Comparison of ENCODE assay signal across 8 cellular contexts in the genomic region with DNA sequence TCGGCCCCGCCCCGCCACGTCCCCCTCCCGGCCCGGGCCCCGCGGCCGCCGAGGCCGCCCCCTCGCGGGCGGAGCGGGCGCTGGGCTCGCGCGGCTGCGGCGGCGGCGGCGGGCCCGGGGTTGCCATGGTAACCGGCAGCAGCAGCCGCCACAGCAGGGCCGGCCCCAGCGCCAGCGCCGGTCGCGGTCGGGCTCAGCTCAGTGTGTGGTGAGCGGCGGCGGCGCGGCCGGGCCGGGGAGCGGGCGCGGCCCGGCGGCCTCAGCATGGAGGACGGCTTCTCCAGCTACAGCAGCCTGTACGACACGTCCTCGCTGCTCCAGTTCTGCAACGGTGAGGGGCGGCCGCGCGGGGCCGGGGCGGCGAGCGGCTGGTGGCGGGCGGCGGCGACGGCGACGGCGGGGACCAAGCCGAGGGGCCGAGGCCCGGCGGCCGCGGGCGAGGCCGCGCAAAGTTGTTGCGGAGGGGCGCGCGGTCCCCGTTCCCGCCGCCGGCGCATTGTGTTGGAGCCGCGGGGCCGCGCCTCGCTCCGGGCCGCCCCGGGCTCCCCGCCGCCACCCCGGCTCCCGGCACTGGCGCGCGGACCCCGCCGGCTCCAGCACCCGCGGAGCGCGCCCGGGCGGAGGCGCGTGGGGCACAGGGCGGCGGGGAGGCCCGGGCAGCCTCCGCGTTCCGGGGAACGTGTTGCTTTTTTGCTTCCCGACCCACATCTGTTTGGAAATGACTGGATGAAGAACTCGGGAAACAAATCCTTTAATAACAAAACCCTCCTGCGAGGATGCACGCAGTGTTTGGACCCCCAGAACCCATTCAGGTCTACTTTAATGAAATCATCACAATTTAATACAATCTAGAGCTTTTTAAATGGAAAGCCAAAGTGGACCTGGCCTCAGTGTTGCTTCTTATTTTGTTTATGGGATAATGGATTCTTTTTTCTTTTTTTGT. TPM values are rescaled to one million over a fixed set of nuclear protein-coding genes. Genes with fewer than 3 reads are reported as not detected.
DNase-seq lines count a peak whose midpoint lies in the region; ATAC-seq and TF ChIP-seq lines count a peak whose summit lies in the region.

A gene with protein sequence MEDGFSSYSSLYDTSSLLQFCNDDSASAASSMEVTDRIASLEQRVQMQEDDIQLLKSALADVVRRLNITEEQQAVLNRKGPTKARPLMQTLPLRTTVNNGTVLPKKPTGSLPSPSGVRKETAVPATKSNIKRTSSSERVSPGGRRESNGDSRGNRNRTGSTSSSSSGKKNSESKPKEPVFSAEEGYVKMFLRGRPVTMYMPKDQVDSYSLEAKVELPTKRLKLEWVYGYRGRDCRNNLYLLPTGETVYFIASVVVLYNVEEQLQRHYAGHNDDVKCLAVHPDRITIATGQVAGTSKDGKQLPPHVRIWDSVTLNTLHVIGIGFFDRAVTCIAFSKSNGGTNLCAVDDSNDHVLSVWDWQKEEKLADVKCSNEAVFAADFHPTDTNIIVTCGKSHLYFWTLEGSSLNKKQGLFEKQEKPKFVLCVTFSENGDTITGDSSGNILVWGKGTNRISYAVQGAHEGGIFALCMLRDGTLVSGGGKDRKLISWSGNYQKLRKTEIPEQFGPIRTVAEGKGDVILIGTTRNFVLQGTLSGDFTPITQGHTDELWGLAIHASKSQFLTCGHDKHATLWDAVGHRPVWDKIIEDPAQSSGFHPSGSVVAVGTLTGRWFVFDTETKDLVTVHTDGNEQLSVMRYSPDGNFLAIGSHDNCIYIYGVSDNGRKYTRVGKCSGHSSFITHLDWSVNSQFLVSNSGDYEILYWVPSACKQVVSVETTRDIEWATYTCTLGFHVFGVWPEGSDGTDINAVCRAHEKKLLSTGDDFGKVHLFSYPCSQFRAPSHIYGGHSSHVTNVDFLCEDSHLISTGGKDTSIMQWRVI (plus strand): TSS at position 201 of the 943 bp plus-strand sequence. CDS start 64 bp downstream, at position 265.

- H3K9ac ChIP-seq in PC-3 (ENCODE audit: low read length) = peak within 1 kb of the TSS; percentile 48

- H3K9me2 ChIP-seq in PC-3 (replicated peaks; ENCODE audit: low read length) = no peaks in the 10 kb centered on the region

- peak within 1 kb of the TSS; percentile 41 for H3K4me3 ChIP-seq in CD4-positive, CD25-positive, alpha-beta regulatory T cell (ENCODE audit: low read depth, low read length)
- H3K4me3 ChIP-seq in PC-3 (ENCODE audit: low read length) (peak within 1 kb of the TSS; percentile 75), fibroblast of mammary gland (ENCODE audit: control insufficient read depth, low read depth, low read length) (peak within 1 kb of the TSS; percentile 66)

- peaks cover 61% of the 10 kb centered on the region for H3K27me3 Mint-ChIP-seq in CD4-positive, CD25-positive, alpha-beta regulatory T cell
- H3K27me3 Mint-ChIP-seq in naive thymus-derived CD8-positive, alpha-beta T cell = peaks cover 0 to 49% (median 11%) of the 10 kb centered on the region in 5 donors
- peaks cover 66% of the 10 kb centered on the region for H3K27me3 Mint-ChIP-seq in stimulated activated memory B cell treated with anti-CD40 and anti-IgM and Interleukin-4, amounts not matched to agents 10 μg/mL and 1 μg/mL and 100 μg/mL, for 72 hours

- no peak within 1 kb of the TSS for H3K27ac ChIP-seq in CD4-positive, CD25-positive, alpha-beta regulatory T cell (ENCODE audit: insufficient read depth, low read length, poor library complexity, severe bottlenecking)
- no peak within 1 kb of the TSS for H3K27ac ChIP-seq in PC-3 (ENCODE audit: low read length)

- H3K9me3 Mint-ChIP-seq in CD4-positive, CD25-positive, alpha-beta regulatory T cell = no peaks in the 10 kb centered on the region
- H3K9me3 Mint-ChIP-seq in naive thymus-derived CD8-positive, alpha-beta T cell = no peaks in the 10 kb centered on the region
- H3K9me3 Mint-ChIP-seq in stimulated activated memory B cell treated with anti-CD40 and anti-IgM and Interleukin-4, amounts not matched to agents 10 μg/mL and 1 μg/mL and 100 μg/mL, for 72 hours = no peaks in the 10 kb centered on the region

- peaks cover 5% of the 10 kb centered on the region for H3K4me1 ChIP-seq in CD4-positive, CD25-positive, alpha-beta regulatory T cell (ENCODE audit: control insufficient read depth, insufficient read depth, low read length, poor library complexity, severe bottlenecking)
- H3K4me1 ChIP-seq in PC-3 (ENCODE audit: insufficient read depth, low read length) = peaks cover 20% of the 10 kb centered on the region

- BruUV-seq in PC-3 (replicated peaks; lab: Mats Ljungman, UMichigan) = no TSS peak

- CTCF ChIA-PET in PC-3 (lab: Charles Lee) = interaction anchor here (0.6 to 1.0 kb wide), 3 partner anchors 35 to 213 kb away, joined by 3 to 7 read pairs (median 3); no protein-coding TSS in a partner anchor

- H3F3A ChIP-seq in PC-3 (ENCODE audit: low read length, unreplicated experiment) = peaks cover 4% of the 10 kb centered on the region

- peak within 1 kb of the TSS; percentile 48 to 90 (median 74) for H3K4me3 Mint-ChIP-seq in CD4-positive, CD25-positive, alpha-beta regulatory T cell
- peak within 1 kb of the TSS; percentile 71 to 85 (median 80) for H3K4me3 Mint-ChIP-seq in naive thymus-derived CD8-positive, alpha-beta T cell
- peak within 1 kb of the TSS; percentile 40 for H3K4me3 Mint-ChIP-seq in stimulated activated memory B cell treated with anti-CD40 and anti-IgM and Interleukin-4, amounts not matched to agents 10 μg/mL and 1 μg/mL and 100 μg/mL, for 72 hours

- H3K9me3 ChIP-seq in CD4-positive, CD25-positive, alpha-beta regulatory T cell (ENCODE audit: control insufficient read depth in 2 of 2, low read length in 2 of 2) = no peaks in the 10 kb centered on the region
- H3K9me3 ChIP-seq in PC-3 (ENCODE audit: low read length) = no peaks in the 10 kb centered on the region

- peak; percentile 74 to 82 for ATAC-seq in CD4-positive, CD25-positive, alpha-beta regulatory T cell (ENCODE audit: low read depth in 2 of 2)
- peak; percentile 91 for ATAC-seq in GM19397 (IDR thresholded peaks at IDR 0.05; ENCODE audit: unreplicated experiment)
- ATAC-seq in HG03520 (IDR thresholded peaks at IDR 0.05; ENCODE audit: unreplicated experiment) = peak; percentile 82
- ATAC-seq in PC-3 = peak; percentile 91
- ATAC-seq in naive thymus-derived CD8-positive, alpha-beta T cell = peak; percentile 89 to 90
- ATAC-seq in stimulated activated memory B cell treated with anti-CD40 and anti-IgM and Interleukin-4, amounts not matched to agents 10 μg/mL and 1 μg/mL and 100 μg/mL, for 72 hours = peak; percentile 84

- TF ChIP-seq CTCF in PC-3 (conservative IDR thresholded peaks at IDR 0.05; ENCODE audit: low read depth, low read length) (no peak), fibroblast of mammary gland (conservative IDR thresholded peaks at IDR 0.05; ENCODE audit: control insufficient read depth, insufficient read depth, low read depth, low read length) (no peak)

- H3K36me3 ChIP-seq in CD4-positive, CD25-positive, alpha-beta regulatory T cell (ENCODE audit: control insufficient read depth, insufficient read depth, low read length) = no peaks in the 10 kb centered on the region
- H3K36me3 ChIP-seq in PC-3 (ENCODE audit: low read depth, low read length) = no peaks in the 10 kb centered on the region

- peak within 1 kb of the TSS; percentile 87 for H2AFZ ChIP-seq in PC-3 (ENCODE audit: low read length)

- no peaks in the 10 kb centered on the region for H3K36me3 Mint-ChIP-seq in CD4-positive, CD25-positive, alpha-beta regulatory T cell
- no peaks in the 10 kb centered on the region for H3K36me3 Mint-ChIP-seq in naive thymus-derived CD8-positive, alpha-beta T cell
- H3K36me3 Mint-ChIP-seq in stimulated activated memory B cell treated with anti-CD40 and anti-IgM and Interleukin-4, amounts not matched to agents 10 μg/mL and 1 μg/mL and 100 μg/mL, for 72 hours = no peaks in the 10 kb centered on the region

- intact Hi-C loops in PC-3 (cut with micrococcal nuclease) = loop anchor here (2.0 kb wide), 3 partner anchors 37 to 91 kb away; no protein-coding TSS in a partner anchor

- peaks cover 0 to 20% (median 4%) of the 10 kb centered on the region in 4 donors for H3K4me1 Mint-ChIP-seq in CD4-positive, CD25-positive, alpha-beta regulatory T cell
- peaks cover 8 to 23% (median 21%) of the 10 kb centered on the region in 4 donors for H3K4me1 Mint-ChIP-seq in naive thymus-derived CD8-positive, alpha-beta T cell
- H3K4me1 Mint-ChIP-seq in stimulated activated memory B cell treated with anti-CD40 and anti-IgM and Interleukin-4, amounts not matched to agents 10 μg/mL and 1 μg/mL and 100 μg/mL, for 72 hours = no peaks in the 10 kb centered on the region

- peak within 1 kb of the TSS in 1 of 3 donors; percentile 9 for H3K27ac Mint-ChIP-seq in CD4-positive, CD25-positive, alpha-beta regulatory T cell
- peak within 1 kb of the TSS in 7 of 10 donors; percentile 11 to 83 (median 23) for H3K27ac Mint-ChIP-seq in naive thymus-derived CD8-positive, alpha-beta T cell
- no peak within 1 kb of the TSS for H3K27ac Mint-ChIP-seq in stimulated activated memory B cell treated with anti-CD40 and anti-IgM and Interleukin-4, amounts not matched to agents 10 μg/mL and 1 μg/mL and 100 μg/mL, for 72 hours

- POLR2A ChIA-PET in PC-3 (lab: Charles Lee; ENCODE audit: unreplicated experiment) = interaction anchor here (0.5 to 0.6 kb wide), 4 partner anchors 9 to 109 kb away, joined by 3 to 12 read pairs (median 4); partner anchors contain the start of gene CYP46A1
- POLR2A ChIA-PET in naive thymus-derived CD8-positive, alpha-beta T cell (lab: Charles Lee) = no interaction called here

- peaks cover 55% of the 10 kb centered on the region for H3K27me3 ChIP-seq in CD4-positive, CD25-positive, alpha-beta regulatory T cell (ENCODE audit: control insufficient read depth, insufficient read depth, low read length)
- no peaks in the 10 kb centered on the region for H3K27me3 ChIP-seq in PC-3 (ENCODE audit: low read length)

- peak; percentile 60 to 74 (median 63) for DNase-seq in CD4-positive, CD25-positive, alpha-beta regulatory T cell
- DNase-seq in PC-3 (peak; percentile 80), fibroblast of mammary gland (ENCODE audit: low read depth) (peak; percentile 68)
- peak; percentile 66 for DNase-seq in activated T-helper 9 cell treated with anti-CD3 and anti-CD28 coated beads, Interleukin-2, amount 50 U/mL, for 16 hours (ENCODE audit: low read depth)
- peak; percentile 55 to 87 (median 68) for DNase-seq in naive thymus-derived CD8-positive, alpha-beta T cell

- 0 out of 2 replicates have a peak, but pooled peaks cover 4% of the 10 kb centered on the region for H4K20me1 ChIP-seq in PC-3 (ENCODE audit: low read length)

- H3K4me2 ChIP-seq in PC-3 (ENCODE audit: low read length) = peak within 1 kb of the TSS; percentile 92

- peaks cover 17% of the 10 kb centered on the region for H3K79me2 ChIP-seq in PC-3 (ENCODE audit: low read length)

RNA-seq across cellular contexts. Expression of the gene that starts here (rescaled TPM):
- not detected for total RNA-seq in CD4-positive, CD25-positive, alpha-beta regulatory T cell
- polyA plus RNA-seq in CD4-positive, CD25-positive, alpha-beta regulatory T cell = not detected
- 12.0 TPM in 2 replicates for total RNA-seq in PC-3 (2014; rRNA removed)
- total RNA-seq in naive thymus-derived CD8-positive, alpha-beta T cell = not detected
- not detected for polyA plus RNA-seq in naive thymus-derived CD8-positive, alpha-beta T cell

Comparison
In these comparisons a context has a peak if more than half of its experiments do, and no peak if none do; other contexts are left out.
1. Peak in DNase-seq, ATAC-seq and H3K4me3 ChIP-seq in CD4-positive, CD25-positive, alpha-beta regulatory T cell; RNA of the gene not detected or under 1 TPM.
2. Peak in DNase-seq and ATAC-seq in naive thymus-derived CD8-positive, alpha-beta T cell; RNA of the gene not detected or under 1 TPM.